In genomic region chr2:105327690-105328089, GRCh38 we compare ENCODE assay signal across 10 cellular contexts. TPM values are rescaled to one million over a fixed set of nuclear protein-coding genes. Genes with fewer than 3 reads are reported as not detected.
DNase-seq lines count a peak whose midpoint lies in the region; ATAC-seq and TF ChIP-seq lines count a peak whose summit lies in the region.
"Had no signal": no experiment of that assay in that cellular context is flagged by ENCODE, and none has a peak within 500 bp of the region (broad histone marks: within the 10 kb centered on the region; RNA-seq: fewer than 3 reads in every experiment).

No MANE protein-coding gene starts in this region.

- peaks cover 13% of the 10 kb centered on the region for H3K79me1 ChIP-seq in mesendoderm (ENCODE audit: low read length)

- H3K27ac ChIP-seq in BLaER1, result no peak overlapping the region
- no peak overlapping the region for H3K27ac ChIP-seq in HEK293 (ENCODE audit: extremely low read depth, low read depth, low read length)
- no peak overlapping the region for H3K27ac ChIP-seq in mesendoderm (ENCODE audit: low read depth, low read length)
- no peak overlapping the region for H3K27ac ChIP-seq in WERI-Rb-1

- H3K27me3 ChIP-seq in BLaER1 (no peaks in the 10 kb centered on the region), mesendoderm (ENCODE audit: insufficient read depth, low read length, poor library complexity) (no peaks in the 10 kb centered on the region), WERI-Rb-1 (ENCODE audit: insufficient read depth, low read depth, severe bottlenecking) (no peaks in the 10 kb centered on the region)

- no peak overlapping the region for H2BK5ac ChIP-seq in mesendoderm (ENCODE audit: low read length)

- H3K36me3 ChIP-seq in BLaER1 (peaks cover 27% of the 10 kb centered on the region), HEK293 (ENCODE audit: control insufficient read depth in 2 of 2, insufficient read depth in 1 of 2, low read length in 2 of 2) (peaks cover 0 to 5% of the 10 kb centered on the region in 2 experiments; a peak in 1 of 3 replicates), mesendoderm (ENCODE audit: control insufficient read depth, insufficient read depth, low read length) (no peaks in the 10 kb centered on the region), WERI-Rb-1 (peaks cover 8% of the 10 kb centered on the region)

- no peak for DNase-seq in activated naive CD8-positive, alpha-beta T cell treated with anti-CD3 and anti-CD28 coated beads, Interleukin-2, amount 50 U/mL, for 24 hours
- no peak for DNase-seq in natural killer cell
- no peak for DNase-seq in T-helper 9 cell
- no peak for DNase-seq in C1 segment of cervical spinal cord (lab: John Stamatoyannopoulos, UW)
- DNase-seq in mesendoderm, result no peak
- no peak for DNase-seq in WERI-Rb-1
- DNase-seq: KG1; stimulated activated CD4-positive, alpha-beta T cell treated with anti-CD3 and anti-CD28 coated beads, Interleukin-2, amount 100 ng/mL, for 48 hours had no signal

- H3K23ac ChIP-seq in mesendoderm (ENCODE audit: low read length), result no peak overlapping the region

- H4K20me1 ChIP-seq in BLaER1, result peaks cover 55% of the 10 kb centered on the region

- no peak overlapping the region for H3K4me3 ChIP-seq in BLaER1
- H3K4me3 ChIP-seq in HEK293 (ENCODE audit: low read depth, low read length), result no peak overlapping the region
- no peak overlapping the region for H3K4me3 ChIP-seq in mesendoderm (ENCODE audit: low read length)
- no peak overlapping the region for H3K4me3 ChIP-seq in WERI-Rb-1 (ENCODE audit: low read depth, low read length)

- H4K5ac ChIP-seq in mesendoderm (ENCODE audit: low read length), result no peak overlapping the region

- H3K36me3 Mint-ChIP-seq in activated naive CD8-positive, alpha-beta T cell treated with anti-CD3 and anti-CD28 coated beads, Interleukin-2, amount 50 U/mL, for 24 hours (ENCODE audit: low read depth), result peaks cover 13% of the 10 kb centered on the region
- H3K36me3 Mint-ChIP-seq in natural killer cell, result no peaks in the 10 kb centered on the region

- H3K9me3 Mint-ChIP-seq in activated naive CD8-positive, alpha-beta T cell treated with anti-CD3 and anti-CD28 coated beads, Interleukin-2, amount 50 U/mL, for 24 hours, result no peaks in the 10 kb centered on the region
- H3K9me3 Mint-ChIP-seq in natural killer cell, result no peaks in the 10 kb centered on the region

- POLR2A ChIA-PET in HEK293 (lab: Yijun Ruan, JAX), result interaction anchor here (1.0 kb wide), 1 partner anchor 10 kb away, joined by 3 read pairs; the partner anchor contains the start of gene C2orf49

- no peak overlapping the region for H2BK120ac ChIP-seq in mesendoderm (ENCODE audit: low read depth, low read length)

- no peak overlapping the region for H2AK5ac ChIP-seq in mesendoderm (ENCODE audit: low read length)

- H3K4me2 ChIP-seq in BLaER1, result peak overlapping the region; percentile 96
- H3K4me2 ChIP-seq in mesendoderm (ENCODE audit: low read length), result no peak overlapping the region

- H3K4ac ChIP-seq in mesendoderm (ENCODE audit: low read depth, low read length), result no peak overlapping the region

- TF ChIP-seq CTCF in HEK293 (tag by site-specific recombination; IDR thresholded peaks at IDR 0.05), result no peak
- TF ChIP-seq CTCF in natural killer cell (IDR thresholded peaks at IDR 0.05), result no peak
- TF ChIP-seq CTCF in WERI-Rb-1 (IDR thresholded peaks at IDR 0.05; ENCODE audit: low read depth, low read length), result no peak

- H3K4me1 ChIP-seq in BLaER1 (peaks cover 60% of the 10 kb centered on the region), HEK293 (ENCODE audit: control insufficient read depth, insufficient read depth, low read length) (0 out of 2 replicates have a peak, but pooled peaks cover 4% of the 10 kb centered on the region), mesendoderm (ENCODE audit: control insufficient read depth, low read depth, low read length) (peaks cover 4% of the 10 kb centered on the region)

- CTCF ChIA-PET in HEK293 (lab: Yijun Ruan, JAX), result interaction anchor here (0.6 kb wide), 1 partner anchor 17 kb away, joined by 3 read pairs; no protein-coding TSS in a partner anchor

- H2BK15ac ChIP-seq in mesendoderm (replicated peaks; ENCODE audit: low read depth), result no peak overlapping the region

- intact Hi-C loops in natural killer cell (cut with micrococcal nuclease), result no loop called here

- no peaks in the 10 kb centered on the region for H3K9me3 ChIP-seq in BLaER1
- no peaks in the 10 kb centered on the region for H3K9me3 ChIP-seq in HEK293 (ENCODE audit: control insufficient read depth, insufficient read depth, low read depth, low read length)
- H3K9me3 ChIP-seq in WERI-Rb-1 (ENCODE audit: severe bottlenecking), result no peaks in the 10 kb centered on the region

- H3K27ac Mint-ChIP-seq in activated naive CD8-positive, alpha-beta T cell treated with anti-CD3 and anti-CD28 coated beads, Interleukin-2, amount 50 U/mL, for 24 hours, result peak overlapping the region; percentile 98
- peak overlapping the region; percentile 85 to 95 for H3K27ac Mint-ChIP-seq in natural killer cell

- H3K56ac ChIP-seq in mesendoderm (ENCODE audit: low read length), result no peak overlapping the region

- no peak for ATAC-seq in activated naive CD8-positive, alpha-beta T cell treated with anti-CD3 and anti-CD28 coated beads, Interleukin-2, amount 50 U/mL, for 24 hours
- no peak for ATAC-seq in natural killer cell

- peaks cover 51% of the 10 kb centered on the region for H3K4me1 Mint-ChIP-seq in activated naive CD8-positive, alpha-beta T cell treated with anti-CD3 and anti-CD28 coated beads, Interleukin-2, amount 50 U/mL, for 24 hours
- H3K4me1 Mint-ChIP-seq in natural killer cell, result peaks cover 57 to 65% of the 10 kb centered on the region in 2 donors

- peaks cover 14% of the 10 kb centered on the region for H3K79me2 ChIP-seq in mesendoderm (ENCODE audit: control insufficient read depth, insufficient read depth, low read length)

- peak overlapping the region; percentile 99 for H3K4me3 Mint-ChIP-seq in activated naive CD8-positive, alpha-beta T cell treated with anti-CD3 and anti-CD28 coated beads, Interleukin-2, amount 50 U/mL, for 24 hours
- peak overlapping the region; percentile 76 for H3K4me3 Mint-ChIP-seq in natural killer cell

- WGBS in mesendoderm (ENCODE audit: extremely low coverage, insufficient coverage, low lambda C conversion rate), result no CpG with 5 or more reads among the region's 2 CpGs

- H3K9ac ChIP-seq in BLaER1 (no peak overlapping the region), mesendoderm (ENCODE audit: low read length) (no peak overlapping the region)

- H4K8ac ChIP-seq in mesendoderm (ENCODE audit: low read depth, low read length), result no peak overlapping the region

- no peak overlapping the region for H3K18ac ChIP-seq in mesendoderm (ENCODE audit: low read length)

- no peaks in the 10 kb centered on the region for H3K27me3 Mint-ChIP-seq in activated naive CD8-positive, alpha-beta T cell treated with anti-CD3 and anti-CD28 coated beads, Interleukin-2, amount 50 U/mL, for 24 hours
- no peaks in the 10 kb centered on the region for H3K27me3 Mint-ChIP-seq in natural killer cell (ENCODE audit: low read depth in 2 of 2)

TF ChIP-seq in HEK293, 187 proteins besides CTCF, POLR2A, EP300 and RAD21:
- TF ChIP-seq GFI1B (tag by site-specific recombination; IDR thresholded peaks at IDR 0.05) (no peak), ZNF664 (tag by site-specific recombination; IDR thresholded peaks at IDR 0.05) (peak; percentile 40; the same call in 1 of the 2 replicates)

RNA-seq across cellular contexts. Expression of gene TGFBRAP1, which starts 1.8 kb away (rescaled TPM):
- total RNA-seq in natural killer cell, result 10 to 100 TPM; 22.7 to 31.8 (median 27.7) TPM
- polyA plus RNA-seq in mesendoderm (2013, experiment 1 of 2), result 11.9 TPM
- polyA plus RNA-seq in mesendoderm (2013, experiment 2 of 2), result 12.3 TPM

RNA-seq across cellular contexts. Expression of gene C2orf49, which starts 9.7 kb away (rescaled TPM):
- total RNA-seq in natural killer cell, result 10 to 100 TPM; 19.4 to 23.5 (median 23.2) TPM
- 16.4 TPM for polyA plus RNA-seq in mesendoderm (2013, experiment 1 of 2)
- 15.7 TPM for polyA plus RNA-seq in mesendoderm (2013, experiment 2 of 2)
